ENCODE assay signal across 2 cellular contexts in genomic region chr3:46408853-46409252, GRCh38.
A peak's percentile ranks its signal among the peaks of the same experiment; 100 is the strongest.
TF ChIP-seq lines count a peak whose summit lies in the region.

No MANE protein-coding gene starts in this region.

TF ChIP-seq in GM23338, 12 proteins besides CTCF, POLR2A, EP300 and RAD21:
- TF ChIP-seq POLR2AphosphoS5 (IDR thresholded peaks at IDR 0.05; ENCODE audit: low read depth), result no peak
- TF ChIP-seq STAT1 (IDR thresholded peaks at IDR 0.05; ENCODE audit: unreplicated experiment), result no peak

TF ChIP-seq in K562, 482 proteins besides CTCF, POLR2A, EP300 and RAD21:
- TF ChIP-seq FIP1L1 (IDR thresholded peaks at IDR 0.05; ENCODE audit: low read depth, low read length, poor library complexity, severe bottlenecking) (no peak), RCOR1 (IDR thresholded peaks at IDR 0.05; ENCODE audit: borderline replicate concordance in 1 of 2, low read depth in 2 of 2, low read length in 2 of 2) (0 out of 4 replicates have a peak, but pooled peaks of 1 of the 2 experiments have one; percentile 2), HEY1 (CRISPR knock-in tag; IDR thresholded peaks at IDR 0.05; ENCODE audit: borderline replicate concordance) (no peak), ARID3B (CRISPR knock-in tag; IDR thresholded peaks at IDR 0.05; ENCODE audit: borderline replicate concordance) (no peak), ZNF717 (CRISPR knock-in tag; IDR thresholded peaks at IDR 0.05) (no peak), BRF1 (IDR thresholded peaks at IDR 0.05; ENCODE audit: borderline replicate concordance, extremely low read depth, insufficient read length) (no peak), TOE1 (IDR thresholded peaks at IDR 0.05; ENCODE audit: borderline replicate concordance) (no peak), TOE1 (CRISPR knock-in tag; IDR thresholded peaks at IDR 0.05; ENCODE audit: borderline replicate concordance, low read depth) (0 out of 2 replicates have a peak, but pooled peaks have one; percentile 33)
